In genomic region chr2:94874277-94874997, GRCh38 we compare ENCODE assay signal across 8 cellular contexts. TPM values are rescaled to one million over a fixed set of nuclear protein-coding genes. Genes with fewer than 3 reads are reported as not detected.
DNase-seq lines count a peak whose midpoint lies in the region; ATAC-seq and TF ChIP-seq lines count a peak whose summit lies in the region.

No MANE protein-coding gene starts in this region.

- H3K4me3 ChIP-seq in HFF-Myc (replicated peaks; ENCODE audit: low read depth, low read length) (no peak overlapping the region), MG63 (no peak overlapping the region), thyroid gland (replicated peaks in 1 of 3) (no peak overlapping the region)

- peak overlapping the region; percentile 49 for H3K4me3 Mint-ChIP-seq in WTC11
- no peak overlapping the region for H3K4me3 Mint-ChIP-seq in central memory CD8-positive, alpha-beta T cell
- no peak overlapping the region for H3K4me3 Mint-ChIP-seq in memory B cell

- H3K27ac Mint-ChIP-seq in WTC11 (no peak overlapping the region), memory B cell (no peak overlapping the region)
- H3K27ac Mint-ChIP-seq in central memory CD8-positive, alpha-beta T cell (ENCODE audit: low read depth) = no peak overlapping the region

- H3K4me1 ChIP-seq in thyroid gland = peaks cover 0 to 18% of the 10 kb centered on the region in 2 donors

- H3K36me3 Mint-ChIP-seq in WTC11 (no peaks in the 10 kb centered on the region), memory B cell (no peaks in the 10 kb centered on the region)
- H3K36me3 Mint-ChIP-seq in central memory CD8-positive, alpha-beta T cell (ENCODE audit: insufficient read depth) = peaks cover 1% of the 10 kb centered on the region

- H3K27me3 ChIP-seq in MG63 (peaks cover 9% of the 10 kb centered on the region), thyroid gland (no peaks in the 10 kb centered on the region)

- no peak for TF ChIP-seq POLR2A in thyroid gland (IDR thresholded peaks at IDR 0.05)

- no peak overlapping the region for H3K27ac ChIP-seq in thyroid gland

- DNase-seq in NOMO-1 treated with DMSO at 0.1 percent for 48 hours (lab: John Stamatoyannopoulos, UW; ENCODE audit: unreplicated experiment) (peak; percentile 1), NOMO-1 treated with dmso at 0.1 percent for 144 hours (lab: John Stamatoyannopoulos, UW; ENCODE audit: unreplicated experiment) (no peak), HFF-Myc (ENCODE audit: extremely low read depth, low read depth) (no peak), MG63 (peak; percentile 60), WTC11 (ENCODE audit: low spot score) (peak; percentile 92), memory B cell (ENCODE audit: low spot score in 2 of 2) (peak in 1 of 2 donors; percentile 12), thyroid gland (peak; percentile 61 to 68)
- peak in 1 of 2 donors; percentile 25 for DNase-seq in central memory CD8-positive, alpha-beta T cell (ENCODE audit: low spot score in 2 of 2)

- POLR2A ChIA-PET in WTC11 (lab: Charles Lee) = no interaction called here

- H3K9me3 Mint-ChIP-seq in WTC11 (no peaks in the 10 kb centered on the region), memory B cell (peaks cover 1% of the 10 kb centered on the region)
- H3K9me3 Mint-ChIP-seq in central memory CD8-positive, alpha-beta T cell = no peaks in the 10 kb centered on the region

- intact Hi-C loops in thyroid gland (cut with DNase I) = no loop called here

- TF ChIP-seq CTCF in HFF-Myc (IDR thresholded peaks at IDR 0.05; ENCODE audit: low read depth, low read length, missing control alignments) (peak; percentile 95), WTC11 (IDR thresholded peaks at IDR 0.05) (peak; percentile 83), thyroid gland (IDR thresholded peaks at IDR 0.05) (peak; percentile 46 to 96 (median 82))

- H3K27me3 Mint-ChIP-seq in WTC11 (ENCODE audit: low read depth) = peaks cover 40% of the 10 kb centered on the region
- no peaks in the 10 kb centered on the region for H3K27me3 Mint-ChIP-seq in central memory CD8-positive, alpha-beta T cell
- H3K27me3 Mint-ChIP-seq in memory B cell = peaks cover 4% of the 10 kb centered on the region

- CTCF ChIA-PET in WTC11 (lab: Charles Lee) = interaction anchor here (0.7 to 4.3 kb wide), 11 partner anchors 12 to 179 kb away, joined by 3 to 92 read pairs (median 4); no protein-coding TSS in a partner anchor

- H3K36me3 ChIP-seq in MG63 (no peaks in the 10 kb centered on the region), thyroid gland (no peaks in the 10 kb centered on the region)

- H3K4me1 Mint-ChIP-seq in WTC11 (peaks cover 10% of the 10 kb centered on the region), memory B cell (no peaks in the 10 kb centered on the region)
- no peaks in the 10 kb centered on the region for H3K4me1 Mint-ChIP-seq in central memory CD8-positive, alpha-beta T cell

- no peaks in the 10 kb centered on the region for H3K9me3 ChIP-seq in MG63
- H3K9me3 ChIP-seq in thyroid gland = no peaks in the 10 kb centered on the region

- 43 to 60% methylated on average over 12 to 39 of the region's 53 CpGs for WGBS in thyroid gland, 2 donors

- ATAC-seq in WTC11 (peak; percentile 80), memory B cell (ENCODE audit: low read depth) (peak; percentile 22)
- peak; percentile 39 for ATAC-seq in central memory CD8-positive, alpha-beta T cell (replicated peaks; ENCODE audit: extremely low read depth, poor library complexity, severe bottlenecking)

TF ChIP-seq in WTC11, 78 proteins besides CTCF, POLR2A, EP300 and RAD21:
- TF ChIP-seq, protein P1, sequence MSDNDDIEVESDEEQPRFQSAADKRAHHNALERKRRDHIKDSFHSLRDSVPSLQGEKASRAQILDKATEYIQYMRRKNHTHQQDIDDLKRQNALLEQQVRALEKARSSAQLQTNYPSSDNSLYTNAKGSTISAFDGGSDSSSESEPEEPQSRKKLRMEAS (CRISPR knock-in tag; IDR thresholded peaks at IDR 0.05) = 0 out of 2 replicates have a peak, but pooled peaks have one; percentile 11
- TF ChIP-seq ZNF121 (CRISPR knock-in tag; IDR thresholded peaks at IDR 0.05) = 0 out of 2 replicates have a peak, but pooled peaks have one; percentile 6
- no peak for TF ChIP-seq TCF7 (CRISPR knock-in tag; IDR thresholded peaks at IDR 0.05; ENCODE audit: low read depth)

RNA-seq across cellular contexts. Expression of gene TEKT4, which starts 3.2 kb away (rescaled TPM):
- not detected in 2 replicates for total RNA-seq in MG63 (2014; rRNA removed; shearing (Covaris generic); ENCODE audit: low replicate concordance)
- 0.18 TPM in 1 of 3 replicates, not detected in the others for total RNA-seq in WTC11 (2021)
- under 1 TPM in 3 of 4 donors, not detected in 1; 0.22 to 0.88 (median 0.27) TPM for total RNA-seq in thyroid gland

Comparison
In these comparisons a context has a peak if more than half of its experiments do, and no peak if none do; other contexts are left out.
1. DNase-seq: peak in NOMO-1 treated with DMSO at 0.1 percent for 48 hours (single experiment), MG63 (single experiment), WTC11 (single experiment) and thyroid gland (2 of 2); none in NOMO-1 treated with dmso at 0.1 percent for 144 hours (single experiment) and HFF-Myc (single experiment).
2. ATAC-seq: peak in every context shown above with its lines; median percentile 80 in WTC11; 39 in central memory CD8-positive, alpha-beta T cell; 22 in memory B cell.
3. Peak in every context shown above with its lines, with median percentiles within 50 percentile points of each other: CTCF ChIP-seq.